Comparison of ENCODE assay signal across 21 cellular contexts in the genomic region with DNA sequence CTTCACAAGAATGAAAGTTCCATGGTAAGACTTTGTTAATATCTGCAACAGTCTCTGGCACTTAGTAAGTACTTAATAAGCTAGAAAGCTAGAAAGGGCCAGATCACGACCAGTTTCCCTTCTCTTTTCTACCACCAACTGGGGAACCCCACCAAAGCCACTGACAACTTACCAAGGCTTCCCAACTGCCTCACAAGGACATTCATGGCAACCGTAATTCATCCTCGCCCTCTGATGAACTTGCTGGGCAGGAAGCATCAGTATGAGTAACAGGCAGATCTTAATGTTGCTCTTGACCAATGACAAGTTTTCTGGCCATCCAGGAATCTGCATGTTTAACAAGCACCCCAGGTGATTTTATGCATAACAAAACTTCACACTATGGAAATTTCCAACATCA. TPM values are rescaled to one million over a fixed set of nuclear protein-coding genes. Genes with fewer than 3 reads are reported as not detected.
DNase-seq lines count a peak whose midpoint lies in the region; ATAC-seq and TF ChIP-seq lines count a peak whose summit lies in the region.
"Had no signal": no experiment of that assay in that cellular context is flagged by ENCODE, and none has a peak within 500 bp of the region (broad histone marks: within the 10 kb centered on the region; RNA-seq: fewer than 3 reads in every experiment).

No MANE protein-coding gene starts in this region.

- H3K36me3 ChIP-seq in colonic mucosa, result no peaks in the 10 kb centered on the region
- H3K36me3 ChIP-seq: ovary had no signal

- H3K9me3 ChIP-seq in colonic mucosa, result no peaks in the 10 kb centered on the region
- H3K9me3 ChIP-seq: ascending aorta, ovary, stomach had no signal

- peak overlapping the region; percentile 57 for H3K27ac Mint-ChIP-seq in activated CD8-positive, alpha-beta T cell treated with anti-CD3 and anti-CD28 coated beads for 36 hours
- no peak overlapping the region for H3K27ac Mint-ChIP-seq in activated CD8-positive, alpha-beta T cell treated with anti-CD3 and anti-CD28 coated beads, Interleukin-2, amount 10 ng/mL, durations not matched to agents 7 days and 5 days
- H3K27ac Mint-ChIP-seq: activated CD4-positive, alpha-beta T cell treated with anti-CD3 and anti-CD28 coated beads, Interleukin-2, amount 10 ng/mL, durations not matched to agents 7 days and 5 days; CD4-positive, alpha-beta T cell had no signal

- no peak for TF ChIP-seq CTCF in activated CD8-positive, alpha-beta T cell treated with anti-CD3 and anti-CD28 coated beads for 36 hours (IDR thresholded peaks at IDR 0.05)
- TF ChIP-seq CTCF in colonic mucosa (IDR thresholded peaks at IDR 0.05), result no peak

- H3K4me3 Mint-ChIP-seq in activated CD8-positive, alpha-beta T cell treated with anti-CD3 and anti-CD28 coated beads for 36 hours, result no peak overlapping the region
- H3K4me3 Mint-ChIP-seq in activated CD8-positive, alpha-beta T cell treated with anti-CD3 and anti-CD28 coated beads, Interleukin-2, amount 10 ng/mL, durations not matched to agents 7 days and 5 days, result no peak overlapping the region
- H3K4me3 Mint-ChIP-seq: activated CD4-positive, alpha-beta T cell treated with anti-CD3 and anti-CD28 coated beads, Interleukin-2, amount 10 ng/mL, durations not matched to agents 7 days and 5 days; CD4-positive, alpha-beta T cell had no signal

- peaks cover 8% of the 10 kb centered on the region for H3K4me1 Mint-ChIP-seq in activated CD8-positive, alpha-beta T cell treated with anti-CD3 and anti-CD28 coated beads for 36 hours (ENCODE audit: low read depth)
- H3K4me1 Mint-ChIP-seq in activated CD8-positive, alpha-beta T cell treated with anti-CD3 and anti-CD28 coated beads, Interleukin-2, amount 10 ng/mL, durations not matched to agents 7 days and 5 days (ENCODE audit: low read depth), result peaks cover 2% of the 10 kb centered on the region

- H3K27me3 ChIP-seq in colonic mucosa, result no peaks in the 10 kb centered on the region
- H3K27me3 ChIP-seq: ascending aorta, ovary, stomach had no signal

- no peak overlapping the region for H3K4me3 ChIP-seq in colonic mucosa
- H3K4me3 ChIP-seq: ascending aorta, ovary, stomach had no signal

- no peak overlapping the region for H3K9ac ChIP-seq in colonic mucosa (ENCODE audit: low read depth in 2 of 2, low read length in 2 of 2)

- no peaks in the 10 kb centered on the region for H3K9me3 Mint-ChIP-seq in activated CD8-positive, alpha-beta T cell treated with anti-CD3 and anti-CD28 coated beads for 36 hours
- no peaks in the 10 kb centered on the region for H3K9me3 Mint-ChIP-seq in activated CD8-positive, alpha-beta T cell treated with anti-CD3 and anti-CD28 coated beads, Interleukin-2, amount 10 ng/mL, durations not matched to agents 7 days and 5 days (ENCODE audit: insufficient read depth)
- H3K9me3 Mint-ChIP-seq: activated CD4-positive, alpha-beta T cell treated with anti-CD3 and anti-CD28 coated beads, Interleukin-2, amount 10 ng/mL, durations not matched to agents 7 days and 5 days; CD4-positive, alpha-beta T cell had no signal

- H3K36me3 Mint-ChIP-seq in activated CD8-positive, alpha-beta T cell treated with anti-CD3 and anti-CD28 coated beads for 36 hours (ENCODE audit: low read depth), result peaks cover 30% of the 10 kb centered on the region
- H3K36me3 Mint-ChIP-seq in activated CD8-positive, alpha-beta T cell treated with anti-CD3 and anti-CD28 coated beads, Interleukin-2, amount 10 ng/mL, durations not matched to agents 7 days and 5 days (ENCODE audit: low read depth), result peaks cover 30% of the 10 kb centered on the region

- no peak overlapping the region for H3K27ac ChIP-seq in colonic mucosa
- H3K27ac ChIP-seq: ovary, stomach had no signal

- H3K4me1 ChIP-seq in colonic mucosa, result no peaks in the 10 kb centered on the region

- DNase-seq in activated CD8-positive, alpha-beta T cell treated with anti-CD3 and anti-CD28 coated beads for 36 hours, result no peak
- DNase-seq in activated CD8-positive, alpha-beta T cell treated with anti-CD3 and anti-CD28 coated beads, Interleukin-2, amount 10 ng/mL, durations not matched to agents 7 days and 5 days, result no peak
- DNase-seq in colonic mucosa (no peak), NCI-H1048 (lab: John Stamatoyannopoulos, UW) (no peak)
- DNase-seq: 8988T; activated CD4-positive, alpha-beta T cell treated with anti-CD3 and anti-CD28 coated beads, Interleukin-2, amount 10 ng/mL, durations not matched to agents 7 days and 5 days; CD4-positive, alpha-beta T cell; head of caudate nucleus; kidney glomerular epithelial cell; NCI-H2029; NCI-H748 treated with DMSO at 0.1 percent for 48 hours; ovary; stomach had no signal

- H3K27me3 Mint-ChIP-seq in activated CD8-positive, alpha-beta T cell treated with anti-CD3 and anti-CD28 coated beads for 36 hours, result no peaks in the 10 kb centered on the region
- no peaks in the 10 kb centered on the region for H3K27me3 Mint-ChIP-seq in activated CD8-positive, alpha-beta T cell treated with anti-CD3 and anti-CD28 coated beads, Interleukin-2, amount 10 ng/mL, durations not matched to agents 7 days and 5 days (ENCODE audit: low read depth)
- H3K27me3 Mint-ChIP-seq: activated CD4-positive, alpha-beta T cell treated with anti-CD3 and anti-CD28 coated beads, Interleukin-2, amount 10 ng/mL, durations not matched to agents 7 days and 5 days; CD4-positive, alpha-beta T cell had no signal

- ATAC-seq in activated CD8-positive, alpha-beta T cell treated with anti-CD3 and anti-CD28 coated beads for 36 hours, result no peak
- ATAC-seq in activated CD8-positive, alpha-beta T cell treated with anti-CD3 and anti-CD28 coated beads, Interleukin-2, amount 10 ng/mL, durations not matched to agents 7 days and 5 days, result no peak
- ATAC-seq in HG02642 (IDR thresholded peaks at IDR 0.05; ENCODE audit: poor library complexity, unreplicated experiment) (peak; percentile 73), HG03558 (IDR thresholded peaks at IDR 0.05; ENCODE audit: extremely low read depth, unreplicated experiment) (peak; percentile 35), HG02763 (IDR thresholded peaks at IDR 0.05; ENCODE audit: unreplicated experiment) (no peak), GM21360 (IDR thresholded peaks at IDR 0.05; ENCODE audit: unreplicated experiment) (no peak)

- CTCF ChIA-PET in activated CD8-positive, alpha-beta T cell treated with anti-CD3 and anti-CD28 coated beads for 36 hours (lab: Charles Lee), result no interaction called here
- CTCF ChIA-PET in activated CD8-positive, alpha-beta T cell treated with anti-CD3 and anti-CD28 coated beads, Interleukin-2, amount 10 ng/mL, durations not matched to agents 7 days and 5 days (lab: Charles Lee), result no interaction called here

- intact Hi-C loops in activated CD8-positive, alpha-beta T cell treated with anti-CD3 and anti-CD28 coated beads for 36 hours (cut with micrococcal nuclease), result no loop called here
- intact Hi-C loops in colonic mucosa (cut with DNase I), result no loop called here

- POLR2A ChIA-PET in activated CD8-positive, alpha-beta T cell treated with anti-CD3 and anti-CD28 coated beads for 36 hours (lab: Charles Lee), result interaction anchor here (1.1 to 2.5 kb wide), 2 partner anchors 11 to 12 kb away, joined by 3 to 8 read pairs; no protein-coding TSS in a partner anchor
- POLR2A ChIA-PET in activated CD8-positive, alpha-beta T cell treated with anti-CD3 and anti-CD28 coated beads, Interleukin-2, amount 10 ng/mL, durations not matched to agents 7 days and 5 days (lab: Charles Lee), result no interaction called here

RNA-seq across cellular contexts. Expression of a gene that starts 23.2 kb away (rescaled TPM):
- not detected for total RNA-seq in activated CD8-positive, alpha-beta T cell treated with anti-CD3 and anti-CD28 coated beads for 36 hours
- not detected for total RNA-seq in activated CD8-positive, alpha-beta T cell treated with anti-CD3 and anti-CD28 coated beads, Interleukin-2, amount 10 ng/mL, durations not matched to agents 7 days and 5 days
- total RNA-seq in colonic mucosa, result not detected
- total RNA-seq: activated CD4-positive, alpha-beta T cell treated with anti-CD3 and anti-CD28 coated beads, Interleukin-2, amount 10 ng/mL, durations not matched to agents 7 days and 5 days; ascending aorta; CD4-positive, alpha-beta T cell; mucosa of gallbladder; ovary; skeletal muscle tissue; stomach; T-helper 2 cell treated with Interferon-gamma antibody and Interleukin-4, amounts not matched to agents 100 ng/mL and 5 ng/mL, for 36 hours had no signal

Comparison
In these comparisons a context has a peak if more than half of its experiments do, and no peak if none do; other contexts are left out.
1. ATAC-seq: peak in HG02642 (single experiment) and HG03558 (single experiment); none in activated CD8-positive, alpha-beta T cell treated with anti-CD3 and anti-CD28 coated beads for 36 hours (single experiment), activated CD8-positive, alpha-beta T cell treated with anti-CD3 and anti-CD28 coated beads, Interleukin-2, amount 10 ng/mL, durations not matched to agents 7 days and 5 days (single experiment), HG02763 (single experiment) and GM21360 (single experiment).